2 cellular contexts compared by ENCODE assay signal in the genomic region with DNA sequence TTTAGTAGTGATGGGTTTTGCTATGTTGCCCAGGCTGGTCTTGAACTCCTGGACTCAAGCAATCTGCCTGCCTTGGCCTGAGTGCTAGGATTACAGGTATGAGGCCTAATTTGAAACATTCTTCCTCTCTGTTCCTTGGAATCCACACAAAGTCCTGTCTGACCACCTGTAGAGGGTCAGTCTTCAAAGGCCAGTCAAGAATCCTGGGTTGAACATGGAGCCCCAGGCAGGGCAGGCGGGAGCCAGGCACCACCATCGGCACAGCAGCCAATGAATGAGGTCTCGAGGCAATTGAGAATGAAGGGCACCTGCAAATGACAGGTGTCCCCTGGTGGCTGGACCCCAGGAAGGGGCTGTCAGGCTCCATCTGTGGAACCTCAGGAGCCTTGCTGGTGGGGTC.
TF ChIP-seq lines count a peak whose summit lies in the region.

No MANE protein-coding gene starts in this region.

TF ChIP-seq in GM23338, 12 proteins besides CTCF, POLR2A, EP300 and RAD21:
- TF ChIP-seq POLR2AphosphoS5 (IDR thresholded peaks at IDR 0.05; ENCODE audit: low read depth), result no peak
- TF ChIP-seq EZH2 (IDR thresholded peaks at IDR 0.05; ENCODE audit: low read depth, unreplicated experiment), result no peak
- no peak for TF ChIP-seq ZNF331 (CRISPR knock-in tag; IDR thresholded peaks at IDR 0.05; ENCODE audit: low read depth)
- no peak for TF ChIP-seq ZNF114 (CRISPR knock-in tag; IDR thresholded peaks at IDR 0.05)
- TF ChIP-seq CREB1 (CRISPR knock-in tag; IDR thresholded peaks at IDR 0.05; ENCODE audit: low read depth), result no peak
- TF ChIP-seq STAT1 (IDR thresholded peaks at IDR 0.05; ENCODE audit: unreplicated experiment), result no peak
- no peak for TF ChIP-seq JUNB (IDR thresholded peaks at IDR 0.05; ENCODE audit: unreplicated experiment)
- TF ChIP-seq, protein P1, sequence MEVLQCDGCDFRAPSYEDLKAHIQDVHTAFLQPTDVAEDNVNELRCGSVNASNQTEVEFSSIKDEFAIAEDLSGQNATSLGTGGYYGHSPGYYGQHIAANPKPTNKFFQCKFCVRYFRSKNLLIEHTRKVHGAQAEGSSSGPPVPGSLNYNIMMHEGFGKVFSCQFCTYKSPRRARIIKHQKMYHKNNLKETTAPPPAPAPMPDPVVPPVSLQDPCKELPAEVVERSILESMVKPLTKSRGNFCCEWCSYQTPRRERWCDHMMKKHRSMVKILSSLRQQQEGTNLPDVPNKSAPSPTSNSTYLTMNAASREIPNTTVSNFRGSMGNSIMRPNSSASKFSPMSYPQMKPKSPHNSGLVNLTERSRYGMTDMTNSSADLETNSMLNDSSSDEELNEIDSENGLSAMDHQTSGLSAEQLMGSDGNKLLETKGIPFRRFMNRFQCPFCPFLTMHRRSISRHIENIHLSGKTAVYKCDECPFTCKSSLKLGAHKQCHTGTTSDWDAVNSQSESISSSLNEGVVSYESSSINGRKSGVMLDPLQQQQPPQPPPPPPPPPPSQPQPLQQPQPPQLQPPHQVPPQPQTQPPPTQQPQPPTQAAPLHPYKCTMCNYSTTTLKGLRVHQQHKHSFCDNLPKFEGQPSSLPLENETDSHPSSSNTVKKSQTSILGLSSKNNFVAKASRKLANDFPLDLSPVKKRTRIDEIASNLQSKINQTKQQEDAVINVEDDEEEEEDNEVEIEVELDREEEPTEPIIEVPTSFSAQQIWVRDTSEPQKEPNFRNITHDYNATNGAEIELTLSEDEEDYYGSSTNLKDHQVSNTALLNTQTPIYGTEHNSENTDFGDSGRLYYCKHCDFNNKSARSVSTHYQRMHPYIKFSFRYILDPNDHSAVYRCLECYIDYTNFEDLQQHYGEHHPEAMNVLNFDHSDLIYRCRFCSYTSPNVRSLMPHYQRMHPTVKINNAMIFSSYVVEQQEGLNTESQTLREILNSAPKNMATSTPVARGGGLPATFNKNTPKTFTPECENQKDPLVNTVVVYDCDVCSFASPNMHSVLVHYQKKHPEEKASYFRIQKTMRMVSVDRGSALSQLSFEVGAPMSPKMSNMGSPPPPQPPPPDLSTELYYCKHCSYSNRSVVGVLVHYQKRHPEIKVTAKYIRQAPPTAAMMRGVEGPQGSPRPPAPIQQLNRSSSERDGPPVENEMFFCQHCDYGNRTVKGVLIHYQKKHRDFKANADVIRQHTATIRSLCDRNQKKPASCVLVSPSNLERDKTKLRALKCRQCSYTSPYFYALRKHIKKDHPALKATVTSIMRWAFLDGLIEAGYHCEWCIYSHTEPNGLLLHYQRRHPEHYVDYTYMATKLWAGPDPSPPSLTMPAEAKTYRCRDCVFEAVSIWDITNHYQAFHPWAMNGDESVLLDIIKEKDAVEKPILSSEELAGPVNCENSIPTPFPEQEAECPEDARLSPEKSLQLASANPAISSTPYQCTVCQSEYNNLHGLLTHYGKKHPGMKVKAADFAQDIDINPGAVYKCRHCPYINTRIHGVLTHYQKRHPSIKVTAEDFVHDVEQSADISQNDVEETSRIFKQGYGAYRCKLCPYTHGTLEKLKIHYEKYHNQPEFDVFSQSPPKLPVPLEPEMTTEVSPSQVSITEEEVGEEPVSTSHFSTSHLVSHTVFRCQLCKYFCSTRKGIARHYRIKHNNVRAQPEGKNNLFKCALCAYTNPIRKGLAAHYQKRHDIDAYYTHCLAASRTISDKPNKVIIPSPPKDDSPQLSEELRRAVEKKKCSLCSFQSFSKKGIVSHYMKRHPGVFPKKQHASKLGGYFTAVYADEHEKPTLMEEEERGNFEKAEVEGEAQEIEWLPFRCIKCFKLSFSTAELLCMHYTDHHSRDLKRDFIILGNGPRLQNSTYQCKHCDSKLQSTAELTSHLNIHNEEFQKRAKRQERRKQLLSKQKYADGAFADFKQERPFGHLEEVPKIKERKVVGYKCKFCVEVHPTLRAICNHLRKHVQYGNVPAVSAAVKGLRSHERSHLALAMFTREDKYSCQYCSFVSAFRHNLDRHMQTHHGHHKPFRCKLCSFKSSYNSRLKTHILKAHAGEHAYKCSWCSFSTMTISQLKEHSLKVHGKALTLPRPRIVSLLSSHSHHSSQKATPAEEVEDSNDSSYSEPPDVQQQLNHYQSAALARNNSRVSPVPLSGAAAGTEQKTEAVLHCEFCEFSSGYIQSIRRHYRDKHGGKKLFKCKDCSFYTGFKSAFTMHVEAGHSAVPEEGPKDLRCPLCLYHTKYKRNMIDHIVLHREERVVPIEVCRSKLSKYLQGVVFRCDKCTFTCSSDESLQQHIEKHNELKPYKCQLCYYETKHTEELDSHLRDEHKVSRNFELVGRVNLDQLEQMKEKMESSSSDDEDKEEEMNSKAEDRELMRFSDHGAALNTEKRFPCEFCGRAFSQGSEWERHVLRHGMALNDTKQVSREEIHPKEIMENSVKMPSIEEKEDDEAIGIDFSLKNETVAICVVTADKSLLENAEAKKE (CRISPR knock-in tag; IDR thresholded peaks at IDR 0.05), result no peak
TF ChIP-seq in GM23338: peak in this region for 0.

TF ChIP-seq in WTC11, 78 proteins besides CTCF, POLR2A, EP300 and RAD21:
- TF ChIP-seq, protein P2, sequence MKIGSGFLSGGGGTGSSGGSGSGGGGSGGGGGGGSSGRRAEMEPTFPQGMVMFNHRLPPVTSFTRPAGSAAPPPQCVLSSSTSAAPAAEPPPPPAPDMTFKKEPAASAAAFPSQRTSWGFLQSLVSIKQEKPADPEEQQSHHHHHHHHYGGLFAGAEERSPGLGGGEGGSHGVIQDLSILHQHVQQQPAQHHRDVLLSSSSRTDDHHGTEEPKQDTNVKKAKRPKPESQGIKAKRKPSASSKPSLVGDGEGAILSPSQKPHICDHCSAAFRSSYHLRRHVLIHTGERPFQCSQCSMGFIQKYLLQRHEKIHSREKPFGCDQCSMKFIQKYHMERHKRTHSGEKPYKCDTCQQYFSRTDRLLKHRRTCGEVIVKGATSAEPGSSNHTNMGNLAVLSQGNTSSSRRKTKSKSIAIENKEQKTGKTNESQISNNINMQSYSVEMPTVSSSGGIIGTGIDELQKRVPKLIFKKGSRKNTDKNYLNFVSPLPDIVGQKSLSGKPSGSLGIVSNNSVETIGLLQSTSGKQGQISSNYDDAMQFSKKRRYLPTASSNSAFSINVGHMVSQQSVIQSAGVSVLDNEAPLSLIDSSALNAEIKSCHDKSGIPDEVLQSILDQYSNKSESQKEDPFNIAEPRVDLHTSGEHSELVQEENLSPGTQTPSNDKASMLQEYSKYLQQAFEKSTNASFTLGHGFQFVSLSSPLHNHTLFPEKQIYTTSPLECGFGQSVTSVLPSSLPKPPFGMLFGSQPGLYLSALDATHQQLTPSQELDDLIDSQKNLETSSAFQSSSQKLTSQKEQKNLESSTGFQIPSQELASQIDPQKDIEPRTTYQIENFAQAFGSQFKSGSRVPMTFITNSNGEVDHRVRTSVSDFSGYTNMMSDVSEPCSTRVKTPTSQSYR (CRISPR knock-in tag; IDR thresholded peaks at IDR 0.05), result no peak
- TF ChIP-seq ZNF416 (CRISPR knock-in tag; IDR thresholded peaks at IDR 0.05) (no peak), ATF1 (CRISPR knock-in tag; IDR thresholded peaks at IDR 0.05) (no peak), ZNF317 (CRISPR knock-in tag; IDR thresholded peaks at IDR 0.05; ENCODE audit: borderline replicate concordance, low read depth) (no peak), NFYB (CRISPR knock-in tag; conservative IDR thresholded peaks at IDR 0.05; ENCODE audit: low read depth) (no peak), OVOL2 (CRISPR knock-in tag; IDR thresholded peaks at IDR 0.05; ENCODE audit: borderline replicate concordance) (no peak), ESRRA (CRISPR knock-in tag; IDR thresholded peaks at IDR 0.05; ENCODE audit: borderline replicate concordance) (no peak), NR3C1 (CRISPR knock-in tag; conservative IDR thresholded peaks at IDR 0.05; ENCODE audit: low read depth) (no peak), TP53 (CRISPR knock-in tag; IDR thresholded peaks at IDR 0.05) (no peak), RORB (CRISPR knock-in tag; IDR thresholded peaks at IDR 0.05) (no peak), FOXP1 (CRISPR knock-in tag; IDR thresholded peaks at IDR 0.05; ENCODE audit: borderline replicate concordance) (no peak), SOX15 (CRISPR knock-in tag; IDR thresholded peaks at IDR 0.05) (no peak), GTF2I (CRISPR knock-in tag; conservative IDR thresholded peaks at IDR 0.05) (no peak)
- TF ChIP-seq, protein P3, sequence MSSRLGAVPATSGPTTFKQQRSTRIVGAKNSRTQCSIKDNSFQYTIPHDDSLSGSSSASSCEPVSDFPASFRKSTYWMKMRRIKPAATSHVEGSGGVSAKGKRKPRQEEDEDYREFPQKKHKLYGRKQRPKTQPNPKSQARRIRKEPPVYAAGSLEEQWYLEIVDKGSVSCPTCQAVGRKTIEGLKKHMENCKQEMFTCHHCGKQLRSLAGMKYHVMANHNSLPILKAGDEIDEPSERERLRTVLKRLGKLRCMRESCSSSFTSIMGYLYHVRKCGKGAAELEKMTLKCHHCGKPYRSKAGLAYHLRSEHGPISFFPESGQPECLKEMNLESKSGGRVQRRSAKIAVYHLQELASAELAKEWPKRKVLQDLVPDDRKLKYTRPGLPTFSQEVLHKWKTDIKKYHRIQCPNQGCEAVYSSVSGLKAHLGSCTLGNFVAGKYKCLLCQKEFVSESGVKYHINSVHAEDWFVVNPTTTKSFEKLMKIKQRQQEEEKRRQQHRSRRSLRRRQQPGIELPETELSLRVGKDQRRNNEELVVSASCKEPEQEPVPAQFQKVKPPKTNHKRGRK (CRISPR knock-in tag; IDR thresholded peaks at IDR 0.05; ENCODE audit: borderline replicate concordance), result no peak
- TF ChIP-seq, protein P4, sequence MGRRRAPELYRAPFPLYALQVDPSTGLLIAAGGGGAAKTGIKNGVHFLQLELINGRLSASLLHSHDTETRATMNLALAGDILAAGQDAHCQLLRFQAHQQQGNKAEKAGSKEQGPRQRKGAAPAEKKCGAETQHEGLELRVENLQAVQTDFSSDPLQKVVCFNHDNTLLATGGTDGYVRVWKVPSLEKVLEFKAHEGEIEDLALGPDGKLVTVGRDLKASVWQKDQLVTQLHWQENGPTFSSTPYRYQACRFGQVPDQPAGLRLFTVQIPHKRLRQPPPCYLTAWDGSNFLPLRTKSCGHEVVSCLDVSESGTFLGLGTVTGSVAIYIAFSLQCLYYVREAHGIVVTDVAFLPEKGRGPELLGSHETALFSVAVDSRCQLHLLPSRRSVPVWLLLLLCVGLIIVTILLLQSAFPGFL (CRISPR knock-in tag; IDR thresholded peaks at IDR 0.05; ENCODE audit: borderline replicate concordance), result no peak
- TF ChIP-seq, protein P5, sequence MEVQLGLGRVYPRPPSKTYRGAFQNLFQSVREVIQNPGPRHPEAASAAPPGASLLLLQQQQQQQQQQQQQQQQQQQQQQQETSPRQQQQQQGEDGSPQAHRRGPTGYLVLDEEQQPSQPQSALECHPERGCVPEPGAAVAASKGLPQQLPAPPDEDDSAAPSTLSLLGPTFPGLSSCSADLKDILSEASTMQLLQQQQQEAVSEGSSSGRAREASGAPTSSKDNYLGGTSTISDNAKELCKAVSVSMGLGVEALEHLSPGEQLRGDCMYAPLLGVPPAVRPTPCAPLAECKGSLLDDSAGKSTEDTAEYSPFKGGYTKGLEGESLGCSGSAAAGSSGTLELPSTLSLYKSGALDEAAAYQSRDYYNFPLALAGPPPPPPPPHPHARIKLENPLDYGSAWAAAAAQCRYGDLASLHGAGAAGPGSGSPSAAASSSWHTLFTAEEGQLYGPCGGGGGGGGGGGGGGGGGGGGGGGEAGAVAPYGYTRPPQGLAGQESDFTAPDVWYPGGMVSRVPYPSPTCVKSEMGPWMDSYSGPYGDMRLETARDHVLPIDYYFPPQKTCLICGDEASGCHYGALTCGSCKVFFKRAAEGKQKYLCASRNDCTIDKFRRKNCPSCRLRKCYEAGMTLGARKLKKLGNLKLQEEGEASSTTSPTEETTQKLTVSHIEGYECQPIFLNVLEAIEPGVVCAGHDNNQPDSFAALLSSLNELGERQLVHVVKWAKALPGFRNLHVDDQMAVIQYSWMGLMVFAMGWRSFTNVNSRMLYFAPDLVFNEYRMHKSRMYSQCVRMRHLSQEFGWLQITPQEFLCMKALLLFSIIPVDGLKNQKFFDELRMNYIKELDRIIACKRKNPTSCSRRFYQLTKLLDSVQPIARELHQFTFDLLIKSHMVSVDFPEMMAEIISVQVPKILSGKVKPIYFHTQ (CRISPR knock-in tag; IDR thresholded peaks at IDR 0.05), result no peak
